10 cellular contexts compared by ENCODE assay signal in genomic region chr1:234958702-234959649, GRCh38.
A peak's percentile ranks its signal among the peaks of the same experiment; 100 is the strongest.
DNase-seq lines count a peak whose midpoint lies in the region; ATAC-seq, FAIRE-seq and TF ChIP-seq lines count a peak whose summit lies in the region.
"Had no signal": no experiment of that assay in that cellular context is flagged by ENCODE, and none has a peak within 500 bp of the region (broad histone marks: within the 10 kb centered on the region; RNA-seq: fewer than 3 reads in every experiment).

No MANE protein-coding gene starts in this region.

- no peak for ATAC-seq in pancreas
- ATAC-seq in HG02610 (IDR thresholded peaks at IDR 0.05; ENCODE audit: unreplicated experiment), result no peak

- intact Hi-C loops in CD14-positive monocyte (cut with micrococcal nuclease) (no loop called here), pancreas (cut with DNase I) (no loop called here)

- peak overlapping the region; percentile 98 to 100 (median 100) for H3K27ac Mint-ChIP-seq in CD14-positive monocyte

- H3K27ac ChIP-seq in coronary artery, result peak overlapping the region in 1 of 2 donors; percentile 65
- peak overlapping the region; percentile 66 to 87 (median 78) for H3K27ac ChIP-seq in pancreas

- H3K36me3 ChIP-seq in NT2/D1 (ENCODE audit: insufficient read depth, insufficient read length, low read length), result no peaks in the 10 kb centered on the region
- H3K36me3 ChIP-seq in pancreas, result no peaks in the 10 kb centered on the region

- H3K4me3 ChIP-seq in NT2/D1 (ENCODE audit: insufficient read length, low read depth), result no peak overlapping the region
- H3K4me3 ChIP-seq in coronary artery, result no peak overlapping the region
- no peak overlapping the region for H3K4me3 ChIP-seq in pancreas
- H3K4me3 ChIP-seq: smooth muscle cell had no signal

- peaks cover 8% of the 10 kb centered on the region in 2 donors for H3K36me3 Mint-ChIP-seq in CD14-positive monocyte

- WGBS in pancreas, 2 donors, result 82 to 84% methylated on average over 21 of the region's 21 CpGs

- TF ChIP-seq CTCF in CD14-positive monocyte (IDR thresholded peaks at IDR 0.05) (no peak), coronary artery (IDR thresholded peaks at IDR 0.05) (no peak), pancreas (IDR thresholded peaks at IDR 0.05) (no peak)

- no peaks in the 10 kb centered on the region for H3K9me3 ChIP-seq in NT2/D1 (ENCODE audit: insufficient read depth, low read length)
- H3K9me3 ChIP-seq in pancreas, result no peaks in the 10 kb centered on the region

- DNase-seq in CD14-positive monocyte (ENCODE audit: low spot score), result no peak
- no peak for DNase-seq in NT2/D1 (ENCODE audit: low read depth, low spot score)
- peak; percentile 65 for DNase-seq in coronary artery (ENCODE audit: low spot score)
- DNase-seq in pancreas, result no peak
- no peak for DNase-seq in NCI-H524 treated with DMSO at 0.1 percent for 48 hours (lab: John Stamatoyannopoulos, UW)
- DNase-seq in NCI-H748 treated with DMSO at 0.1 percent for 48 hours (lab: John Stamatoyannopoulos, UW), result no peak
- DNase-seq in cortex of kidney (lab: John Stamatoyannopoulos, UW), result no peak
- DNase-seq: effector CD8-positive, alpha-beta T cell had no signal

- peak overlapping the region; percentile 44 to 65 for H3K4me3 Mint-ChIP-seq in CD14-positive monocyte

- H3K9me3 Mint-ChIP-seq in CD14-positive monocyte, result peaks cover 0 to 4% (median 3%) of the 10 kb centered on the region in 7 donors

- no peak for FAIRE-seq in pancreas (lab: Jason Lieb, UNC)

- H3K27me3 Mint-ChIP-seq in CD14-positive monocyte (ENCODE audit: low read depth in 3 of 3), result peaks cover 0 to 2% (median 0%) of the 10 kb centered on the region in 3 donors

- peaks cover 98% of the 10 kb centered on the region for H3K4me1 Mint-ChIP-seq in CD14-positive monocyte

- H3K4me1 ChIP-seq in NT2/D1 (ENCODE audit: insufficient read depth, insufficient read length) (peaks cover 13% of the 10 kb centered on the region), pancreas (peaks cover 78 to 93% (median 90%) of the 10 kb centered on the region in 3 donors)

- peak overlapping the region; percentile 61 for H3K9ac ChIP-seq in NT2/D1 (ENCODE audit: insufficient read length, low read depth)

- no peaks in the 10 kb centered on the region for H3K27me3 ChIP-seq in NT2/D1 (ENCODE audit: insufficient read depth, insufficient read length)
- H3K27me3 ChIP-seq in pancreas, result no peaks in the 10 kb centered on the region
